17 cellular contexts compared by ENCODE assay signal in genomic region chr2:148538375-148538774, GRCh38.
"Had no signal": no experiment of that assay in that cellular context is flagged by ENCODE, and none has a peak within 500 bp of the region (broad histone marks: within the 10 kb centered on the region; RNA-seq: fewer than 3 reads in every experiment).

No MANE protein-coding gene starts in this region.

- H3K27ac Mint-ChIP-seq: nephron had no signal

- H3K4me3 Mint-ChIP-seq: effector memory CD8-positive, alpha-beta T cell; nephron had no signal

- H3K27me3 ChIP-seq: right atrium auricular region, transverse colon, vagina had no signal

- DNase-seq: activated CD4-positive, alpha-beta T cell treated with anti-CD3 and anti-CD28 coated beads for 1 hour; activated CD4-positive, alpha-beta T cell treated with anti-CD3 and anti-CD28 coated beads, Interleukin-2, amount 50 U/mL, for 4 hours; dermis blood vessel endothelial cell; effector memory CD8-positive, alpha-beta T cell; foreskin melanocyte; mesendoderm; nucleus accumbens; posterior cingulate gyrus; small intestine; stimulated activated CD4-positive, alpha-beta T cell treated with anti-CD3 and anti-CD28 coated beads, Interleukin-4, amount 100 ng/mL, for 24 hours; stimulated activated naive CD4-positive, alpha-beta T cell; T-helper 9 cell; transverse colon had no signal

- H3K4me3 ChIP-seq: right atrium auricular region, transverse colon, vagina had no signal

- H3K9me3 Mint-ChIP-seq: effector memory CD8-positive, alpha-beta T cell; nephron had no signal

- H3K9me3 ChIP-seq: right atrium auricular region, transverse colon, vagina had no signal

- ATAC-seq: effector memory CD8-positive, alpha-beta T cell had no signal

- H3K4me1 Mint-ChIP-seq: nephron had no signal

- H3K36me3 ChIP-seq: right atrium auricular region, transverse colon, vagina had no signal

- H3K27ac ChIP-seq: right atrium auricular region, transverse colon, vagina, VCaP had no signal

- H3K4me1 ChIP-seq: transverse colon, vagina had no signal
